ENCODE assay signal across 9 cellular contexts in genomic region chr14:99579903-99580570, GRCh38. TPM values are rescaled to one million over a fixed set of nuclear protein-coding genes. Genes with fewer than 3 reads are reported as not detected.
DNase-seq lines count a peak whose midpoint lies in the region; ATAC-seq and TF ChIP-seq lines count a peak whose summit lies in the region.
"Had no signal": no experiment of that assay in that cellular context is flagged by ENCODE, and none has a peak within 500 bp of the region (broad histone marks: within the 10 kb centered on the region; RNA-seq: fewer than 3 reads in every experiment).

No MANE protein-coding gene starts in this region.

- H3K4me3 ChIP-seq in SJCRH30 (no peak overlapping the region), heart right ventricle (no peak overlapping the region), rectal smooth muscle tissue (ENCODE audit: low read length) (peak overlapping the region; percentile 6)

- H3K36me3 ChIP-seq in SJCRH30 (no peaks in the 10 kb centered on the region), heart right ventricle (no peaks in the 10 kb centered on the region), rectal smooth muscle tissue (ENCODE audit: control insufficient read depth, insufficient read depth, low read length) (no peaks in the 10 kb centered on the region)

- WGBS in heart right ventricle, 2 donors: 43 to 57% methylated on average over 13 to 14 of the region's 14 CpGs

- in situ Hi-C loops in GM13976 (cut with MboI; ENCODE audit: low sequenced_read_pairs, unreplicated experiment): no loop called here

- TF ChIP-seq CTCF in heart right ventricle (IDR thresholded peaks at IDR 0.05) (no peak), GM13976 (IDR thresholded peaks at IDR 0.05; ENCODE audit: borderline replicate concordance, control extremely low read depth, extremely low read depth, insufficient read depth, missing control alignments) (no peak)

- H3K9me3 ChIP-seq in SJCRH30 (replicated peaks): no peaks in the 10 kb centered on the region
- no peaks in the 10 kb centered on the region for H3K9me3 ChIP-seq in heart right ventricle

- intact Hi-C loops in heart right ventricle (cut with DNase I): no loop called here

- H3K27me3 ChIP-seq in SJCRH30 (no peaks in the 10 kb centered on the region), heart right ventricle (no peaks in the 10 kb centered on the region), rectal smooth muscle tissue (ENCODE audit: control insufficient read depth, insufficient read depth, low read length) (no peaks in the 10 kb centered on the region)

- H3K27ac ChIP-seq in SJCRH30 (peak overlapping the region; percentile 78), heart right ventricle (peak overlapping the region in 8 of 10 donors; percentile 64 to 90 (median 83)), rectal smooth muscle tissue (ENCODE audit: low read depth, low read length) (peak overlapping the region; percentile 88)

- H3K9ac ChIP-seq in rectal smooth muscle tissue (ENCODE audit: low read length): no peak overlapping the region

- peaks cover 37% of the 10 kb centered on the region for H3K4me1 ChIP-seq in SJCRH30
- H3K4me1 ChIP-seq in heart right ventricle: peaks cover 32 to 73% (median 46%) of the 10 kb centered on the region in 9 donors
- H3K4me1 ChIP-seq in rectal smooth muscle tissue (ENCODE audit: control insufficient read depth, insufficient read depth, low read length): peaks cover 55% of the 10 kb centered on the region

- ATAC-seq in heart right ventricle: peak in 2 of 8 donors; percentile 4 to 21
- ATAC-seq in activated CD4-positive, CD25-positive, alpha-beta regulatory T cell treated with anti-CD3 and anti-CD28 coated beads, Interleukin-2, amount 50 U/mL, for 24 hours: no peak

- DNase-seq in GM03348 (ENCODE audit: low spot score): peak; percentile 85
- DNase-seq in SJCRH30: peak in 1 of 2 experiments; percentile 69
- no peak for DNase-seq in heart right ventricle
- DNase-seq in NCI-H1694 (lab: John Stamatoyannopoulos, UW): no peak
- no peak for DNase-seq in GM13976 (ENCODE audit: low spot score)
- no peak for DNase-seq in pons (ENCODE audit: low spot score)
- DNase-seq: NCI-H187 treated with DMSO at 0.1 percent for 48 hours had no signal

RNA-seq across cellular contexts. Expression of gene CCDC85C, which starts 24.0 kb away (rescaled TPM):
- 12.2 and 12.9 TPM in 2 replicates for total RNA-seq in SJCRH30 (2014; rRNA removed; shearing (Covaris generic))
- 10 to 100 TPM; 28.7 to 50.2 (median 32.1) TPM for total RNA-seq in heart right ventricle
- 10 to 100 TPM in 1 of 2 donors, 1 to 10 TPM in 1; 9.0 to 23.8 TPM for polyA plus RNA-seq in heart right ventricle
